Comparison of ENCODE assay signal across 25 cellular contexts in the genomic region with DNA sequence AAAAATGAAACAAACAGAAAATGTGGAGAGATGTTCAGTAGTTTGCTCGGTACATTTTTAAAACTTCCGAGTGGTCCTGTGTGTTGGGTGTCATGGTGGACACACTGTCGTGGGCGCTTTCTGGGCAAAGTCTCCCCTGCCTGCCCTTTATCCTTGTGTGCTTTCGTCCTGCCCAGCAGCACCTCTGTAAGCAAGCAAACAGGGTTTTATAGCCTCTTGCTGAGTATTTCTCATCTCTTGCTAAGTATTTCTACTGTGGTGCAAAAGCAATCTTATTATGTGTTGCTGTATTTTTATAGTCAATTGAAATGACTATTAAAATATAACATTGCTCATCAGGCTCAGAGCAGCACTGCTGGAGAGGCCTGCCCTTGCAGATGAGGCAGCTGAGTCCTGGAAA.
"Had no signal": no experiment of that assay in that cellular context is flagged by ENCODE, and none has a peak within 500 bp of the region (broad histone marks: within the 10 kb centered on the region; RNA-seq: fewer than 3 reads in every experiment).

No MANE protein-coding gene starts in this region.

- DNase-seq: caudate nucleus; cerebellar nuclear complex; effector CD8-positive, alpha-beta T cell; endodermal cell; foreskin fibroblast; gastrocnemius medialis; left cardiac atrium; left ventricle myocardium inferior; mesenchymal stem cell; naive thymus-derived CD4-positive, alpha-beta T cell; nucleus accumbens; ovary; psoas muscle; right cardiac atrium; spleen; stimulated activated CD4-positive, alpha-beta T cell treated with anti-CD3 and anti-CD28 coated beads, Interleukin-2, amount 100 ng/mL, for 48 hours; stimulated activated CD8-positive, alpha-beta memory T cell treated with anti-CD3 and anti-CD28 coated beads, Interleukin-4, amount 100 ng/mL, for 48 hours; stimulated activated naive CD4-positive, alpha-beta T cell; stimulated activated naive CD8-positive, alpha-beta T cell treated with anti-CD3 and anti-CD28 coated beads, Interleukin-15, amount 100 ng/mL, for 72 hours; testis; tibial artery had no signal

- H3K27ac ChIP-seq: epithelial cell of prostate, gastrocnemius medialis, left ventricle myocardium inferior, ovary, psoas muscle, skin epidermis, spleen, testis, tibial artery had no signal

- H3K27me3 ChIP-seq: gastrocnemius medialis, ovary, spleen, testis, tibial artery had no signal

- H3K4me1 ChIP-seq: gastrocnemius medialis, psoas muscle, spleen, testis had no signal

- H3K36me3 ChIP-seq: gastrocnemius medialis, left ventricle myocardium inferior, ovary, spleen, tibial artery had no signal

- ATAC-seq: esophagus mucosa; gastrocnemius medialis; left cardiac atrium; naive thymus-derived CD4-positive, alpha-beta T cell; psoas muscle; right cardiac atrium; stimulated activated naive CD8-positive, alpha-beta T cell treated with anti-CD3 and anti-CD28 coated beads, Interleukin-15, amount 100 ng/mL, for 72 hours had no signal

- H3K9me3 ChIP-seq: gastrocnemius medialis, left ventricle myocardium inferior, ovary, psoas muscle, testis, tibial artery had no signal

- H3K4me3 ChIP-seq: gastrocnemius medialis, left ventricle myocardium inferior, lung, ovary, psoas muscle, skin epidermis, spleen, testis, tibial artery had no signal
